1 cellular context compared by ENCODE assay signal in the genomic region with DNA sequence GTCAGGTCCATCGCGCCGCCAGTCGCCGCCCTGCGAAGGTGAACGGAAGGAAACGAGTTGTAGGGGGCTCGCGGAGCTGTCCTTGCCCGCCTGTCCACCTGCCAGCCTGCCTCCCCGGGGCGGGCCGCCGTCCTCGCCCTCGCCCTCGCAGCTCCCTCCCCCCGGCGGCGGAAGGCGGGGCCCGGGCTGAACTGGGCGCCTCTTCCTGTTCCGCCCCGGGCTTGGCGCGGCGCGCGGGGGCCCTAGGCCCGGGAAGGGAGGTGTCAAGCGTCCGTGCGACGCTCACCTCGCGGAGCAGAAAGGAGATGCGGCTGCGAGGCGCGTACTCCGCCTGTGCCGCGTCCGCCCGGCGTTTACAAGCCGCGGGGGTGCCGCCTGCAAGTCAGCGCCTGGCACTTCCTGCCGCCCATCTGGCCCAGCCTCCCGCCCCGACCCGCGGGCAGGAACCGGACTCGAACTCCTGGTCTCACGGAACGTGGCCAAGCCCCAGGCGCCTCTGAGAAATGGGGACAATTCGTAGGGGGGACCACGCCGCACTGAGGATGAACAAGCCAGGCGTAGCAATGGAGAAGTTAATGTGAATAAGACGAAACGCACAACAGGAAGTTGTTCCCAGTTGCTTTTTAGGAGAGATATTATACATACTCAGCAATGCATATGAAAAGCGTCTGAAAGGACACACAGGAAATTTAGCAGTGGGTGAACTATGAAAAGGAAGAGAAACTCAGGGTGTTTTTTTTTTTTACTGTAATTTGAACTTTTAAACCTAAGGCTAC.
TF ChIP-seq lines count a peak whose summit lies in the region.

Gene CNPPD1, minus strand, starts transcription at position 108 of the 776 bp plus-strand sequence. Its CDS starts 97 bp downstream, at position 11.

TF ChIP-seq in K562, 482 proteins besides CTCF, POLR2A, EP300 and RAD21 (continued from another document and continues in another):
- TF ChIP-seq ZHX1 (conservative IDR thresholded peaks at IDR 0.05; ENCODE audit: low read length) (no peak), NR2C2 (CRISPR knock-in tag; IDR thresholded peaks at IDR 0.05) (no peak), NR2C2 (tag; IDR thresholded peaks at IDR 0.05) (peak; percentile 25; the same call in 1 of the 2 replicates), POLR2AphosphoS2 (IDR thresholded peaks at IDR 0.05; ENCODE audit: low read length) (no peak), OTX1 (CRISPR knock-in tag; IDR thresholded peaks at IDR 0.05) (no peak), ZNF41 (CRISPR knock-in tag; conservative IDR thresholded peaks at IDR 0.05) (no peak), RNF2 (IDR thresholded peaks at IDR 0.05) (peak; percentile 50; the same call in 1 of the 2 replicates), ZNF431 (CRISPR knock-in tag; IDR thresholded peaks at IDR 0.05) (no peak), SIN3B (IDR thresholded peaks at IDR 0.05; ENCODE audit: low read depth) (peak; percentile 44; the same call in 1 of the 2 replicates), USF1 (CRISPR knock-in tag; IDR thresholded peaks at IDR 0.05) (no peak), GATA2 (CRISPR knock-in tag; IDR thresholded peaks at IDR 0.05) (no peak), KDM4B (IDR thresholded peaks at IDR 0.05; ENCODE audit: borderline replicate concordance in 2 of 2, low read depth in 1 of 2) (peak in 1 of 2 experiments; percentile 45; a peak in 1 of 4 replicates), NRF1 (conservative IDR thresholded peaks at IDR 0.05 in 1 of 2, IDR thresholded peaks at IDR 0.05 in 1 of 2) (peak in 1 of 2 experiments; percentile 23; a peak in 2 of 4 replicates), POU5F1 (IDR thresholded peaks at IDR 0.05; ENCODE audit: borderline replicate concordance, low read depth, low read length, partially characterized antibody) (no peak), MXD1 (CRISPR knock-in tag; IDR thresholded peaks at IDR 0.05; ENCODE audit: borderline replicate concordance, poor library complexity, severe bottlenecking) (no peak), XRCC4 (IDR thresholded peaks at IDR 0.05; ENCODE audit: extremely low read depth, insufficient read depth, insufficient read length) (no peak), EWSR1 (IDR thresholded peaks at IDR 0.05; ENCODE audit: borderline replicate concordance, low read depth, partially characterized antibody) (no peak), ZNF408 (CRISPR knock-in tag; IDR thresholded peaks at IDR 0.05; ENCODE audit: low read depth) (no peak), DDX20 (tag; IDR thresholded peaks at IDR 0.05; ENCODE audit: low read depth) (no peak), SRSF3 (IDR thresholded peaks at IDR 0.05; ENCODE audit: insufficient read depth, low read length) (no peak), ZNF76 (CRISPR knock-in tag; IDR thresholded peaks at IDR 0.05; ENCODE audit: borderline replicate concordance) (no peak), CBX8 (IDR thresholded peaks at IDR 0.05; ENCODE audit: borderline replicate concordance, extremely low read depth, low read depth, low read length, poor library complexity, severe bottlenecking) (no peak), ZNF23 (CRISPR knock-in tag; IDR thresholded peaks at IDR 0.05) (no peak), CHD1 (IDR thresholded peaks at IDR 0.05; ENCODE audit: low read length) (no peak), POLR2AphosphoS5 (IDR thresholded peaks at IDR 0.05; ENCODE audit: control insufficient read depth, insufficient read depth, low read depth, low read length) (peak; percentile 58), PCBP2 (IDR thresholded peaks at IDR 0.05; ENCODE audit: low read depth, low read length, poor library complexity, severe bottlenecking) (no peak), ZNF324 (CRISPR knock-in tag; IDR thresholded peaks at IDR 0.05) (peak; percentile 44; the same call in 1 of the 2 replicates), ETS1 (conservative IDR thresholded peaks at IDR 0.05; ENCODE audit: control insufficient read depth, low read depth, low read length) (no peak), SRSF1 (IDR thresholded peaks at IDR 0.05; ENCODE audit: low read depth, low read length) (no peak), ZNF518B (CRISPR knock-in tag; IDR thresholded peaks at IDR 0.05) (no peak), HES1 (IDR thresholded peaks at IDR 0.05; ENCODE audit: low read depth) (no peak), L3MBTL2 (IDR thresholded peaks at IDR 0.05) (peak; percentile 98), DIDO1 (tag; IDR thresholded peaks at IDR 0.05; ENCODE audit: low read depth) (no peak), ZC3H8 (IDR thresholded peaks at IDR 0.05) (no peak), ELF2 (CRISPR knock-in tag; IDR thresholded peaks at IDR 0.05) (peak; percentile 54; the same call in 1 of the 2 replicates), ZNF224 (CRISPR knock-in tag; IDR thresholded peaks at IDR 0.05) (no peak), ZNF274 (IDR thresholded peaks at IDR 0.05; ENCODE audit: borderline replicate concordance, low read depth, low read length) (no peak), MEF2D (tag; conservative IDR thresholded peaks at IDR 0.05; ENCODE audit: low read depth) (no peak), ZNF347 (CRISPR knock-in tag; IDR thresholded peaks at IDR 0.05; ENCODE audit: low read depth) (no peak), FOXA1 (IDR thresholded peaks at IDR 0.05; ENCODE audit: borderline replicate concordance) (no peak), CBX1 (IDR thresholded peaks at IDR 0.05; ENCODE audit: low read depth) (peak; percentile 42; the same call in 1 of the 2 replicates)
- TF ChIP-seq, protein P1, sequence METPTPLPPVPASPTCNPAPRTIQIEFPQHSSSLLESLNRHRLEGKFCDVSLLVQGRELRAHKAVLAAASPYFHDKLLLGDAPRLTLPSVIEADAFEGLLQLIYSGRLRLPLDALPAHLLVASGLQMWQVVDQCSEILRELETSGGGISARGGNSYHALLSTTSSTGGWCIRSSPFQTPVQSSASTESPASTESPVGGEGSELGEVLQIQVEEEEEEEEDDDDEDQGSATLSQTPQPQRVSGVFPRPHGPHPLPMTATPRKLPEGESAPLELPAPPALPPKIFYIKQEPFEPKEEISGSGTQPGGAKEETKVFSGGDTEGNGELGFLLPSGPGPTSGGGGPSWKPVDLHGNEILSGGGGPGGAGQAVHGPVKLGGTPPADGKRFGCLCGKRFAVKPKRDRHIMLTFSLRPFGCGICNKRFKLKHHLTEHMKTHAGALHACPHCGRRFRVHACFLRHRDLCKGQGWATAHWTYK (CRISPR knock-in tag; IDR thresholded peaks at IDR 0.05), result no peak; the same call in 1 of the 2 replicates
- TF ChIP-seq, protein P2, sequence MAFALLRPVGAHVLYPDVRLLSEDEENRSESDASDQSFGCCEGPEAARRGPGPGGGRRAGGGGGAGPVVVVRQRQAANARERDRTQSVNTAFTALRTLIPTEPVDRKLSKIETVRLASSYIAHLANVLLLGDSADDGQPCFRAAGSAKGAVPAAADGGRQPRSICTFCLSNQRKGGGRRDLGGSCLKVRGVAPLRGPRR (CRISPR knock-in tag; IDR thresholded peaks at IDR 0.05), result no peak
- TF ChIP-seq, protein P3, sequence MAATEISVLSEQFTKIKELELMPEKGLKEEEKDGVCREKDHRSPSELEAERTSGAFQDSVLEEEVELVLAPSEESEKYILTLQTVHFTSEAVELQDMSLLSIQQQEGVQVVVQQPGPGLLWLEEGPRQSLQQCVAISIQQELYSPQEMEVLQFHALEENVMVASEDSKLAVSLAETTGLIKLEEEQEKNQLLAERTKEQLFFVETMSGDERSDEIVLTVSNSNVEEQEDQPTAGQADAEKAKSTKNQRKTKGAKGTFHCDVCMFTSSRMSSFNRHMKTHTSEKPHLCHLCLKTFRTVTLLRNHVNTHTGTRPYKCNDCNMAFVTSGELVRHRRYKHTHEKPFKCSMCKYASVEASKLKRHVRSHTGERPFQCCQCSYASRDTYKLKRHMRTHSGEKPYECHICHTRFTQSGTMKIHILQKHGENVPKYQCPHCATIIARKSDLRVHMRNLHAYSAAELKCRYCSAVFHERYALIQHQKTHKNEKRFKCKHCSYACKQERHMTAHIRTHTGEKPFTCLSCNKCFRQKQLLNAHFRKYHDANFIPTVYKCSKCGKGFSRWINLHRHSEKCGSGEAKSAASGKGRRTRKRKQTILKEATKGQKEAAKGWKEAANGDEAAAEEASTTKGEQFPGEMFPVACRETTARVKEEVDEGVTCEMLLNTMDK (IDR thresholded peaks at IDR 0.05; ENCODE audit: borderline replicate concordance, insufficient read depth, low read depth, low read length, poor library complexity, severe bottlenecking), result no peak
- TF ChIP-seq, protein P4, sequence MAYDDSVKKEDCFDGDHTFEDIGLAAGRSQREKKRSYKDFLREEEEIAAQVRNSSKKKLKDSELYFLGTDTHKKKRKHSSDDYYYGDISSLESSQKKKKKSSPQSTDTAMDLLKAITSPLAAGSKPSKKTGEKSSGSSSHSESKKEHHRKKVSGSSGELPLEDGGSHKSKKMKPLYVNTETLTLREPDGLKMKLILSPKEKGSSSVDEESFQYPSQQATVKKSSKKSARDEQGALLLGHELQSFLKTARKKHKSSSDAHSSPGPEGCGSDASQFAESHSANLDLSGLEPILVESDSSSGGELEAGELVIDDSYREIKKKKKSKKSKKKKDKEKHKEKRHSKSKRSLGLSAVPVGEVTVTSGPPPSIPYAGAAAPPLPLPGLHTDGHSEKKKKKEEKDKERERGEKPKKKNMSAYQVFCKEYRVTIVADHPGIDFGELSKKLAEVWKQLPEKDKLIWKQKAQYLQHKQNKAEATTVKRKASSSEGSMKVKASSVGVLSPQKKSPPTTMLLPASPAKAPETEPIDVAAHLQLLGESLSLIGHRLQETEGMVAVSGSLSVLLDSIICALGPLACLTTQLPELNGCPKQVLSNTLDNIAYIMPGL (CRISPR knock-in tag; IDR thresholded peaks at IDR 0.05), result no peak
